ENCODE assay signal across 19 cellular contexts in genomic region chr2:8327371-8328100, GRCh38.
"Had no signal": no experiment of that assay in that cellular context is flagged by ENCODE, and none has a peak within 500 bp of the region (broad histone marks: within the 10 kb centered on the region; RNA-seq: fewer than 3 reads in every experiment).

No MANE protein-coding gene starts in this region.

- H3K9me3 Mint-ChIP-seq: activated naive CD4-positive, alpha-beta T cell treated with anti-CD3 and anti-CD28 coated beads, Interleukin-2, amount 50 U/mL, for 72 hours; activated T-helper 1 cell treated with anti-CD3 and anti-CD28 coated beads, Interleukin-12 subunit alpha, Interleukin-12 subunit beta, Interleukin-2, Interleukin-4 antibody, amounts not matched to agents 30 ng/mL and 10 ng/mL and 1 ng/mL, durations not matched to agents 14 hours and 24 hours and 36 hours; stimulated activated naive CD8-positive, alpha-beta T cell treated with anti-CD3 and anti-CD28 coated beads, Interleukin-15, Interleukin-2, amounts not matched to agents 100 ng/mL and 50 ng/mL, for 24 hours; WTC11 had no signal

- H3K27me3 ChIP-seq: gastrocnemius medialis, pancreas, thyroid gland had no signal

- H3K27ac Mint-ChIP-seq: activated naive CD4-positive, alpha-beta T cell treated with anti-CD3 and anti-CD28 coated beads, Interleukin-2, amount 50 U/mL, for 72 hours; stimulated activated naive CD8-positive, alpha-beta T cell treated with anti-CD3 and anti-CD28 coated beads, Interleukin-15, Interleukin-2, amounts not matched to agents 100 ng/mL and 50 ng/mL, for 24 hours; WTC11 had no signal

- H3K27ac ChIP-seq: dorsolateral prefrontal cortex, esophagus squamous epithelium, gastrocnemius medialis, lower lobe of right lung, pancreas, psoas muscle, thyroid gland had no signal

- H3K4me3 Mint-ChIP-seq: activated T-helper 1 cell treated with anti-CD3 and anti-CD28 coated beads, Interleukin-12 subunit alpha, Interleukin-12 subunit beta, Interleukin-2, Interleukin-4 antibody, amounts not matched to agents 30 ng/mL and 10 ng/mL and 1 ng/mL, durations not matched to agents 14 hours and 24 hours and 36 hours; naive thymus-derived CD4-positive, alpha-beta T cell; stimulated activated naive CD8-positive, alpha-beta T cell treated with anti-CD3 and anti-CD28 coated beads, Interleukin-15, Interleukin-2, amounts not matched to agents 100 ng/mL and 50 ng/mL, for 24 hours; WTC11 had no signal

- H3K4me3 ChIP-seq: dorsolateral prefrontal cortex, esophagus squamous epithelium, gastrocnemius medialis, lower lobe of right lung, pancreas, psoas muscle, thyroid gland had no signal

- H3K9me3 ChIP-seq: esophagus squamous epithelium, gastrocnemius medialis, lower lobe of right lung, pancreas, psoas muscle, thyroid gland had no signal

- H3K36me3 Mint-ChIP-seq: WTC11 had no signal

- DNase-seq: activated gamma-delta T cell treated with Interleukin-2 at 50 U/mL for 16 hours; central memory CD4-positive, alpha-beta T cell; dorsolateral prefrontal cortex; esophagus squamous epithelium; gastrocnemius medialis; hippocampal formation; lower lobe of right lung; naive thymus-derived CD4-positive, alpha-beta T cell; pancreas; psoas muscle; right cardiac atrium; stimulated activated CD4-positive, alpha-beta T cell treated with anti-CD3 and anti-CD28 coated beads, Interleukin-4, amount 100 ng/mL, for 24 hours; substantia nigra; T1000; thyroid gland had no signal

- ATAC-seq: pancreas, psoas muscle, WTC11 had no signal

- H3K4me1 ChIP-seq: gastrocnemius medialis, psoas muscle, thyroid gland had no signal

- H3K36me3 ChIP-seq: esophagus squamous epithelium, gastrocnemius medialis, lower lobe of right lung, pancreas, thyroid gland had no signal
